ENCODE assay signal across 1 cellular context in genomic region chr2:235024951-235025773, GRCh38.
TF ChIP-seq lines count a peak whose summit lies in the region.

No MANE protein-coding gene starts in this region.

TF ChIP-seq in IMR-90, 13 proteins besides CTCF, POLR2A, EP300 and RAD21 (continued from another document):
- TF ChIP-seq USF2 (IDR thresholded peaks at IDR 0.05; ENCODE audit: low read depth, low read length) (no peak), CHD1 (IDR thresholded peaks at IDR 0.05; ENCODE audit: low read depth, low read length) (no peak), MAZ (IDR thresholded peaks at IDR 0.05; ENCODE audit: borderline replicate concordance, low read depth, low read length) (no peak), FOS (IDR thresholded peaks at IDR 0.05; ENCODE audit: low read depth, low read length) (no peak), ELK1 (IDR thresholded peaks at IDR 0.05; ENCODE audit: borderline replicate concordance, low read depth, low read length) (no peak), BHLHE40 (IDR thresholded peaks at IDR 0.05; ENCODE audit: low read depth, low read length) (no peak), CEBPB (IDR thresholded peaks at IDR 0.05; ENCODE audit: low read depth, low read length) (no peak)
TF ChIP-seq in IMR-90: peak in this region for 0.
